ENCODE assay signal across 10 cellular contexts in the genomic region with DNA sequence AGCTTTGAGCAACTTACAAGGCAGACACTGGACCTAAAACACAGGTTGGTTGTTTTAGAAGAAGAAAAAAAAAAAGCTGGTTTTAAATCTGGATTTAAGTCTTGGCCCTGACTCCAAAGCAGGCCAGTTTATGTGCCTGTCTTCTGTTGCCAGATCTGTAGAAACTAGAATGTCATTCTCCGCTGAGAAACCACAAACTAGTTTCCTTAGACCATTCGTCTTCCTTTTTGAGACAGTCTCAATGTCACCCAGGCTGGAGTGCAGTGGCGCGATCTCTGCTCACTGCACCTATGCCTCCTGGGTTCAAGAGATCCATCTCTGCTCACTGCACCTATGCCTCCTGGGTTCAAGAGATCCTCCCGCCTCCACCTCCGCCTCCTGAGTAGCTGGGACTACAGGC. TPM values are rescaled to one million over a fixed set of nuclear protein-coding genes. Genes with fewer than 3 reads are reported as not detected.
DNase-seq lines count a peak whose midpoint lies in the region; ATAC-seq and TF ChIP-seq lines count a peak whose summit lies in the region.
"Had no signal": no experiment of that assay in that cellular context is flagged by ENCODE, and none has a peak within 500 bp of the region (broad histone marks: within the 10 kb centered on the region; RNA-seq: fewer than 3 reads in every experiment).

No MANE protein-coding gene starts in this region.

- intact Hi-C loops in activated CD4-positive, alpha-beta memory T cell treated with anti-CD3 and anti-CD28 coated beads for 36 hours (cut with micrococcal nuclease) = no loop called here
- intact Hi-C loops in adrenal gland (cut with DNase I) = no loop called here

- no peak overlapping the region for H3K27ac Mint-ChIP-seq in activated CD4-positive, alpha-beta memory T cell treated with anti-CD3 and anti-CD28 coated beads for 36 hours
- H3K27ac Mint-ChIP-seq in activated CD4-positive, alpha-beta memory T cell treated with anti-CD3 and anti-CD28 coated beads, Interleukin-2, amount 10 ng/mL, durations not matched to agents 7 days and 5 days = no peak overlapping the region
- H3K27ac Mint-ChIP-seq in progenitor cell of endocrine pancreas = peak overlapping the region; percentile 94

- ATAC-seq in HG02571 (IDR thresholded peaks at IDR 0.05; ENCODE audit: unreplicated experiment) (peak; percentile 92), HG03571 (IDR thresholded peaks at IDR 0.05; ENCODE audit: unreplicated experiment) (peak; percentile 97)

- CTCF ChIA-PET in activated CD4-positive, alpha-beta memory T cell treated with anti-CD3 and anti-CD28 coated beads for 36 hours (lab: Charles Lee) = no interaction called here
- CTCF ChIA-PET in activated CD4-positive, alpha-beta memory T cell treated with anti-CD3 and anti-CD28 coated beads, Interleukin-2, amount 10 ng/mL, durations not matched to agents 7 days and 5 days (lab: Charles Lee) = no interaction called here

- no peaks in the 10 kb centered on the region for H3K36me3 ChIP-seq in adrenal gland (replicated peaks in 1 of 2)

- TF ChIP-seq CTCF in progenitor cell of endocrine pancreas (IDR thresholded peaks at IDR 0.05; ENCODE audit: unreplicated experiment) = no peak
- TF ChIP-seq CTCF in adrenal gland (IDR thresholded peaks at IDR 0.05) = no peak

- POLR2A ChIA-PET in activated CD4-positive, alpha-beta memory T cell treated with anti-CD3 and anti-CD28 coated beads for 36 hours (lab: Charles Lee) = no interaction called here
- POLR2A ChIA-PET in activated CD4-positive, alpha-beta memory T cell treated with anti-CD3 and anti-CD28 coated beads, Interleukin-2, amount 10 ng/mL, durations not matched to agents 7 days and 5 days (lab: Charles Lee) = no interaction called here

- H3K36me3 Mint-ChIP-seq in activated CD4-positive, alpha-beta memory T cell treated with anti-CD3 and anti-CD28 coated beads for 36 hours = no peaks in the 10 kb centered on the region
- H3K36me3 Mint-ChIP-seq in activated CD4-positive, alpha-beta memory T cell treated with anti-CD3 and anti-CD28 coated beads, Interleukin-2, amount 10 ng/mL, durations not matched to agents 7 days and 5 days (ENCODE audit: low read depth) = no peaks in the 10 kb centered on the region
- H3K36me3 Mint-ChIP-seq in progenitor cell of endocrine pancreas (ENCODE audit: insufficient read depth) = peaks cover 29% of the 10 kb centered on the region

- H3K4me3 Mint-ChIP-seq in activated CD4-positive, alpha-beta memory T cell treated with anti-CD3 and anti-CD28 coated beads for 36 hours = no peak overlapping the region
- no peak overlapping the region for H3K4me3 Mint-ChIP-seq in activated CD4-positive, alpha-beta memory T cell treated with anti-CD3 and anti-CD28 coated beads, Interleukin-2, amount 10 ng/mL, durations not matched to agents 7 days and 5 days
- H3K4me3 Mint-ChIP-seq in progenitor cell of endocrine pancreas (ENCODE audit: low read depth) = no peak overlapping the region

- no peak overlapping the region for H3K4me3 ChIP-seq in adrenal gland
- H3K4me3 ChIP-seq: HAP-1 had no signal

- H3K27me3 ChIP-seq in adrenal gland = no peaks in the 10 kb centered on the region

- peaks cover 15% of the 10 kb centered on the region for H3K4me1 Mint-ChIP-seq in activated CD4-positive, alpha-beta memory T cell treated with anti-CD3 and anti-CD28 coated beads for 36 hours (ENCODE audit: low read depth)
- peaks cover 10% of the 10 kb centered on the region for H3K4me1 Mint-ChIP-seq in activated CD4-positive, alpha-beta memory T cell treated with anti-CD3 and anti-CD28 coated beads, Interleukin-2, amount 10 ng/mL, durations not matched to agents 7 days and 5 days
- peaks cover 50% of the 10 kb centered on the region for H3K4me1 Mint-ChIP-seq in progenitor cell of endocrine pancreas (ENCODE audit: low read depth)

- no peaks in the 10 kb centered on the region for H3K9me3 Mint-ChIP-seq in activated CD4-positive, alpha-beta memory T cell treated with anti-CD3 and anti-CD28 coated beads for 36 hours
- no peaks in the 10 kb centered on the region for H3K9me3 Mint-ChIP-seq in activated CD4-positive, alpha-beta memory T cell treated with anti-CD3 and anti-CD28 coated beads, Interleukin-2, amount 10 ng/mL, durations not matched to agents 7 days and 5 days
- no peaks in the 10 kb centered on the region for H3K9me3 Mint-ChIP-seq in progenitor cell of endocrine pancreas (ENCODE audit: low read depth)

- DNase-seq in activated CD4-positive, alpha-beta memory T cell treated with anti-CD3 and anti-CD28 coated beads for 36 hours = peak; percentile 14
- no peak for DNase-seq in activated CD4-positive, alpha-beta memory T cell treated with anti-CD3 and anti-CD28 coated beads, Interleukin-2, amount 10 ng/mL, durations not matched to agents 7 days and 5 days
- DNase-seq in progenitor cell of endocrine pancreas (ENCODE audit: low spot score, unreplicated experiment) (no peak), NCI-H1092 treated with DMSO at 0.1 percent for 48 hours (lab: John Stamatoyannopoulos, UW) (no peak), adrenal gland (no peak), NCI-H128 (lab: John Stamatoyannopoulos, UW; ENCODE audit: unreplicated experiment) (no peak)
- DNase-seq: NCI-H510A had no signal

- 54 to 64% (median 55%) methylated on average over 6 of the region's 6 CpGs for WGBS in adrenal gland, 4 donors

- H3K27ac ChIP-seq in adrenal gland = no peak overlapping the region

- no peaks in the 10 kb centered on the region for H3K27me3 Mint-ChIP-seq in activated CD4-positive, alpha-beta memory T cell treated with anti-CD3 and anti-CD28 coated beads for 36 hours
- no peaks in the 10 kb centered on the region for H3K27me3 Mint-ChIP-seq in activated CD4-positive, alpha-beta memory T cell treated with anti-CD3 and anti-CD28 coated beads, Interleukin-2, amount 10 ng/mL, durations not matched to agents 7 days and 5 days
- H3K27me3 Mint-ChIP-seq in progenitor cell of endocrine pancreas = no peaks in the 10 kb centered on the region

- H3K9me3 ChIP-seq in adrenal gland (replicated peaks in 1 of 3) = no peaks in the 10 kb centered on the region
- H3K9me3 ChIP-seq: HAP-1 had no signal

- TF ChIP-seq POLR2A in adrenal gland (IDR thresholded peaks at IDR 0.05) = no peak

- H3K4me1 ChIP-seq in adrenal gland (replicated peaks in 1 of 2) = peaks cover 14 to 44% of the 10 kb centered on the region in 2 donors

RNA-seq across cellular contexts. Expression of gene APP, which starts 33.9 kb away (rescaled TPM):
- total RNA-seq in activated CD4-positive, alpha-beta memory T cell treated with anti-CD3 and anti-CD28 coated beads for 36 hours = 10 to 100 TPM; 46.3 to 47.1 TPM
- 10 to 100 TPM; 25.5 to 29.9 TPM for total RNA-seq in activated CD4-positive, alpha-beta memory T cell treated with anti-CD3 and anti-CD28 coated beads, Interleukin-2, amount 10 ng/mL, durations not matched to agents 7 days and 5 days
- total RNA-seq in progenitor cell of endocrine pancreas (611 and 631 TPM in 2 replicates), adrenal gland (1,000 to 10,000 TPM in 1 of 8 donors, 100 to 1,000 TPM in 7; 558 to 1,079 (median 784) TPM)
- 100 to 1,000 TPM; 161 to 708 (median 434) TPM for polyA plus RNA-seq in adrenal gland

Comparison
In these comparisons a context has a peak if more than half of its experiments do, and no peak if none do; other contexts are left out.
1. RNA of gene APP, which starts 33.9 kb away (total RNA-seq): 558 to 1,079 TPM in adrenal gland and 611 to 631 TPM in progenitor cell of endocrine pancreas; 46.3 to 47.1 TPM in activated CD4-positive, alpha-beta memory T cell treated with anti-CD3 and anti-CD28 coated beads for 36 hours and 25.5 to 29.9 TPM in activated CD4-positive, alpha-beta memory T cell treated with anti-CD3 and anti-CD28 coated beads, Interleukin-2, amount 10 ng/mL, durations not matched to agents 7 days and 5 days; every median in the first group is over 10 times any median in the second.